In the genomic region with DNA sequence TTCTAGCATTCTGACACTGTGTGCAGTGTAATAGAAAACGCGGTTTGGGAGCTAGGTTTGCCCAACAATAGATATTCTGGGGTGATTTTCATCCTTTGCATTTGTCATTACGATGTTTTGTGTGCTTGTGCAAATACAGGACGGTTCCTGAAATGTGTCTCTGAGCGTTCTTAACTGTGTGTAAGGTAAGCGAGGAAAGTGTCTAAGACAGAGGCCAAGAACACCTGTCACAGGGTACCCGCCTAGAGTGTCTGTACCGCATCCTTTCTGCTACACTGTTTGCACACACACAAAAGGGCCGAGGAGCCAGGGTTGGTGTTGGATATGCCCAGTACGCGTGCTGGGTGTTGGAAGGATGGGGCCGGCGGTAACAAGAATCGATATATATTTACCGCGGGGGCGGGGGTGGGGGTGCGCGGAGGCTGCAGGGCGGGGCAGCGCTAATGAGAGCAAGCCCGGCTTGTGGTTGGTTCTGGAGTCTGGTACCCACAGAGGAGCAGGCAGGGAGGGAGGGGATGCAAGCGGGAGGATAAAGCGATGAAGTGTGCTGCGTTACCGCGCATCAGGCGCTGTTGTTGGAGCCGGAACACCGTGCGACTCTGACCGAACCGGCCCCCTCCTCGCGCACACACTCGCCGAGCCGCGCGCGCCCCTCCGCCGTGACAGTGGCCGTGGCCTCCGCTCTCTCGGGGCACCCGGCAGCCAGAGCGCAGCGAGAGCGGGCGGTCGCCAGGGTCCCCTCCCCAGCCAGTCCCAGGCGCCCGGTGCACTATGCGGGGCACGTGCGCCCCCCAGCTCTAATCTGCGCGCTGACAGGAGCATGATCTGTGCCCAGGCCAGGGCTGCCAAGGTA, we compare ENCODE assay signal across 1 cellular context.
A peak's percentile ranks its signal among the peaks of the same experiment; 100 is the strongest.
TF ChIP-seq lines count a peak whose summit lies in the region.

A gene (plus strand): TSS at position 560 of the 853 bp plus-strand sequence. CDS start 131,259 bp downstream, outside the sequence.

TF ChIP-seq in K562, 482 proteins besides CTCF, POLR2A, EP300 and RAD21:
- TF ChIP-seq, protein P1, sequence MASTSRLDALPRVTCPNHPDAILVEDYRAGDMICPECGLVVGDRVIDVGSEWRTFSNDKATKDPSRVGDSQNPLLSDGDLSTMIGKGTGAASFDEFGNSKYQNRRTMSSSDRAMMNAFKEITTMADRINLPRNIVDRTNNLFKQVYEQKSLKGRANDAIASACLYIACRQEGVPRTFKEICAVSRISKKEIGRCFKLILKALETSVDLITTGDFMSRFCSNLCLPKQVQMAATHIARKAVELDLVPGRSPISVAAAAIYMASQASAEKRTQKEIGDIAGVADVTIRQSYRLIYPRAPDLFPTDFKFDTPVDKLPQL (IDR thresholded peaks at IDR 0.05; ENCODE audit: extremely low read depth, insufficient read length), result no peak
- no peak for TF ChIP-seq TAL1 (IDR thresholded peaks at IDR 0.05)
- TF ChIP-seq NBN (IDR thresholded peaks at IDR 0.05; ENCODE audit: low read depth), result no peak
- 0 out of 2 replicates have a peak, but pooled peaks have one; percentile 23 for TF ChIP-seq HNRNPL (IDR thresholded peaks at IDR 0.05; ENCODE audit: low read depth, low read length)
- no peak for TF ChIP-seq ZNF324 (CRISPR knock-in tag; IDR thresholded peaks at IDR 0.05)
- TF ChIP-seq ZNF232 (CRISPR knock-in tag; IDR thresholded peaks at IDR 0.05), result no peak
- TF ChIP-seq, protein P2, sequence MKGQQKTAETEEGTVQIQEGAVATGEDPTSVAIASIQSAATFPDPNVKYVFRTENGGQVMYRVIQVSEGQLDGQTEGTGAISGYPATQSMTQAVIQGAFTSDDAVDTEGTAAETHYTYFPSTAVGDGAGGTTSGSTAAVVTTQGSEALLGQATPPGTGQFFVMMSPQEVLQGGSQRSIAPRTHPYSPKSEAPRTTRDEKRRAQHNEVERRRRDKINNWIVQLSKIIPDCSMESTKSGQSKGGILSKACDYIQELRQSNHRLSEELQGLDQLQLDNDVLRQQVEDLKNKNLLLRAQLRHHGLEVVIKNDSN (CRISPR knock-in tag; IDR thresholded peaks at IDR 0.05), result no peak
